In genomic region chr14:20499108-20499507, GRCh38 we compare ENCODE assay signal across 17 cellular contexts. TPM values are rescaled to one million over a fixed set of nuclear protein-coding genes. Genes with fewer than 3 reads are reported as not detected.
DNase-seq lines count a peak whose midpoint lies in the region; ATAC-seq, FAIRE-seq and TF ChIP-seq lines count a peak whose summit lies in the region.
"Had no signal": no experiment of that assay in that cellular context is flagged by ENCODE, and none has a peak within 500 bp of the region (broad histone marks: within the 10 kb centered on the region; RNA-seq: fewer than 3 reads in every experiment).

No MANE protein-coding gene starts in this region.

- no peaks in the 10 kb centered on the region for H3K9me3 ChIP-seq in K562 (replicated peaks; ENCODE audit: control insufficient read depth, insufficient read depth, low read depth, low read length)
- H3K9me3 ChIP-seq: Caco-2, SJCRH30 had no signal

- 0 out of 2 replicates have a peak overlapping the region, but pooled peaks have one; percentile 4 for H3K4me2 ChIP-seq in K562 (ENCODE audit: insufficient read depth, low read length)

- peaks cover 0 to 5% of the 10 kb centered on the region in 2 experiments; a peak in 2 of 5 replicates for H3K4me1 ChIP-seq in K562 (replicated peaks in 1 of 2; ENCODE audit: control insufficient read depth in 2 of 2, insufficient read depth in 2 of 2, low read length in 2 of 2)
- H3K4me1 ChIP-seq: parathyroid adenoma, SJCRH30 had no signal

- H4K20me1 ChIP-seq in K562 (replicated peaks; ENCODE audit: control insufficient read depth, insufficient read depth, low read length): no peaks in the 10 kb centered on the region

- no peak for TF ChIP-seq EP300 in K562 (IDR thresholded peaks at IDR 0.05; ENCODE audit: low read length)

- H3K4me3 Mint-ChIP-seq in activated CD4-positive, alpha-beta T cell treated with anti-CD3 and anti-CD28 coated beads for 36 hours: no peak overlapping the region
- H3K4me3 Mint-ChIP-seq in progenitor cell of endocrine pancreas (ENCODE audit: low read depth): no peak overlapping the region
- H3K4me3 Mint-ChIP-seq: brain; effector memory CD8-positive, alpha-beta T cell had no signal

- intact Hi-C loops in activated CD4-positive, alpha-beta T cell treated with anti-CD3 and anti-CD28 coated beads for 36 hours (cut with DNase I, micrococcal nuclease): no loop called here
- intact Hi-C loops in K562 (cut with micrococcal nuclease): no loop called here

- FAIRE-seq in K562 (lab: Jason Lieb, UNC) (no peak), GM19239 (lab: Jason Lieb, UNC) (no peak)

- in situ Hi-C loops in KBM-7 (cut with MboI; ENCODE audit: low pct_unique_long_range_greater_than_20kb, low sequenced_read_pairs): loop anchor here (25.0 kb wide), 1 partner anchor 88 kb away; the partner anchor contains the start of genes RNASE11 and RNASE12
- in situ Hi-C loops in K562 (cut with MboI): no loop called here

- H3K27me3 ChIP-seq in K562 (ENCODE audit: control insufficient read depth in 2 of 2, insufficient read depth in 2 of 2, low read length in 2 of 2): no peaks in the 10 kb centered on the region
- H3K27me3 ChIP-seq: SJCRH30 had no signal

- peak; percentile 53 for ATAC-seq in activated CD4-positive, alpha-beta T cell treated with anti-CD3 and anti-CD28 coated beads for 36 hours
- peak; percentile 34; the same call in 2 of the 3 replicates for ATAC-seq in K562
- ATAC-seq in GM21717 (IDR thresholded peaks at IDR 0.05; ENCODE audit: unreplicated experiment): no peak
- ATAC-seq: effector memory CD8-positive, alpha-beta T cell had no signal

- H3K9me1 ChIP-seq in K562 (ENCODE audit: control insufficient read depth, insufficient read depth, low read length): no peaks in the 10 kb centered on the region

- no peaks in the 10 kb centered on the region for H3K36me3 Mint-ChIP-seq in activated CD4-positive, alpha-beta T cell treated with anti-CD3 and anti-CD28 coated beads for 36 hours (ENCODE audit: low read depth)
- peaks cover 2% of the 10 kb centered on the region for H3K36me3 Mint-ChIP-seq in progenitor cell of endocrine pancreas (ENCODE audit: insufficient read depth)
- H3K36me3 Mint-ChIP-seq: brain had no signal

- H3K79me2 ChIP-seq in K562 (ENCODE audit: control insufficient read depth, insufficient read depth, low read length): no peaks in the 10 kb centered on the region
- H3K79me2 ChIP-seq: parathyroid adenoma had no signal

- H3K27me3 Mint-ChIP-seq in activated CD4-positive, alpha-beta T cell treated with anti-CD3 and anti-CD28 coated beads for 36 hours: no peaks in the 10 kb centered on the region
- H3K27me3 Mint-ChIP-seq in progenitor cell of endocrine pancreas: no peaks in the 10 kb centered on the region

- H3K9ac ChIP-seq in K562 (ENCODE audit: insufficient read depth in 1 of 2, low read depth in 2 of 2, low read length in 2 of 2): no peak overlapping the region
- H3K9ac ChIP-seq: parathyroid adenoma had no signal

- no peak for TF ChIP-seq POLR2A in K562 (conservative IDR thresholded peaks at IDR 0.05)

- TF ChIP-seq CTCF in K562 (IDR thresholded peaks at IDR 0.05 in 2 of 3, conservative IDR thresholded peaks at IDR 0.05 in 1 of 3; ENCODE audit: insufficient read depth in 2 of 3, low read depth in 1 of 3, low read length in 3 of 3): no peak
- TF ChIP-seq CTCF in progenitor cell of endocrine pancreas (IDR thresholded peaks at IDR 0.05; ENCODE audit: unreplicated experiment): no peak

- H3K4me3 ChIP-seq in K562: no peak overlapping the region
- H3K4me3 ChIP-seq: SJCRH30 had no signal

- H3K4me1 Mint-ChIP-seq in activated CD4-positive, alpha-beta T cell treated with anti-CD3 and anti-CD28 coated beads for 36 hours: peaks cover 30% of the 10 kb centered on the region
- peaks cover 11% of the 10 kb centered on the region for H3K4me1 Mint-ChIP-seq in progenitor cell of endocrine pancreas (ENCODE audit: low read depth)
- H3K4me1 Mint-ChIP-seq: brain had no signal

- no peaks in the 10 kb centered on the region for H3K9me3 Mint-ChIP-seq in activated CD4-positive, alpha-beta T cell treated with anti-CD3 and anti-CD28 coated beads for 36 hours (ENCODE audit: low read depth)
- H3K9me3 Mint-ChIP-seq in progenitor cell of endocrine pancreas (ENCODE audit: low read depth): peaks cover 3% of the 10 kb centered on the region
- H3K9me3 Mint-ChIP-seq: brain; effector memory CD8-positive, alpha-beta T cell had no signal

- H2AFZ ChIP-seq in K562 (ENCODE audit: low read depth, low read length): peak overlapping the region; percentile 71
- H2AFZ ChIP-seq: parathyroid adenoma had no signal

- CTCF ChIA-PET in activated CD4-positive, alpha-beta T cell treated with anti-CD3 and anti-CD28 coated beads for 36 hours (lab: Charles Lee): no interaction called here
- CTCF ChIA-PET in K562 (lab: Yijun Ruan, JAX; ENCODE audit: low intra/inter-chr PET ratio): no interaction called here

- H3K27ac ChIP-seq in K562 (ENCODE audit: extremely low read depth, low read depth, low read length): no peak overlapping the region
- H3K27ac ChIP-seq: parathyroid adenoma, SJCRH30 had no signal

- WGBS in K562 (ENCODE audit: insufficient coverage, low coverage, missing lambda C conversion rate): 27% methylated on average over 2 of the region's 4 CpGs

- H3K27ac Mint-ChIP-seq in activated CD4-positive, alpha-beta T cell treated with anti-CD3 and anti-CD28 coated beads for 36 hours: no peak overlapping the region
- H3K27ac Mint-ChIP-seq in progenitor cell of endocrine pancreas: peak overlapping the region; percentile 26
- H3K27ac Mint-ChIP-seq: brain had no signal

- no peak for TF ChIP-seq RAD21 in K562 (CRISPR knock-in tag; conservative IDR thresholded peaks at IDR 0.05 in 1 of 2, IDR thresholded peaks at IDR 0.05 in 1 of 2)

- POLR2A ChIA-PET in activated CD4-positive, alpha-beta T cell treated with anti-CD3 and anti-CD28 coated beads for 36 hours (lab: Charles Lee): interaction anchor here (0.6 kb wide), 1 partner anchor 14 kb away, joined by 6 read pairs; no protein-coding TSS in a partner anchor
- POLR2A ChIA-PET in K562 (lab: Yijun Ruan, JAX): interaction anchor here (0.7 kb wide), 1 partner anchor 30 kb away, joined by 5 read pairs; the partner anchor contains the start of gene PNP

- peak; percentile 22 for DNase-seq in activated CD4-positive, alpha-beta T cell treated with anti-CD3 and anti-CD28 coated beads for 36 hours
- no peak for DNase-seq in activated CD4-positive, alpha-beta T cell treated with anti-CD3 and anti-CD28 coated beads for 48 hours
- DNase-seq in KBM-7: peak; percentile 77
- DNase-seq in K562 (ENCODE audit: extremely low read depth in 1 of 4, low spot score in 3 of 4): no peak
- DNase-seq in progenitor cell of endocrine pancreas (ENCODE audit: low spot score, unreplicated experiment): no peak
- no peak for DNase-seq in NCI-H2081 treated with DMSO at 0.1 percent for 48 hours (lab: John Stamatoyannopoulos, UW)
- DNase-seq in GM19239 (ENCODE audit: insufficient read length, low spot score): no peak
- DNase-seq: ACHN; activated naive CD4-positive, alpha-beta T cell treated with Interleukin-2 at 50 U/mL for 16 hours; Caco-2; effector memory CD8-positive, alpha-beta T cell; foreskin fibroblast; NCI-H774; SJCRH30 had no signal

- no TSS peak for BruUV-seq in K562 (replicated peaks; lab: Mats Ljungman, UMichigan)

- no peaks in the 10 kb centered on the region for H3K36me3 ChIP-seq in K562 (ENCODE audit: control insufficient read depth, insufficient read depth, low read length)
- H3K36me3 ChIP-seq: SJCRH30 had no signal

RNA-seq across cellular contexts. Expression of gene RNASE10, which starts 6.2 kb away (rescaled TPM):
- total RNA-seq in activated CD4-positive, alpha-beta T cell treated with anti-CD3 and anti-CD28 coated beads for 36 hours: under 1 TPM; 0.16 to 0.56 TPM
- not detected in 2 replicates for total RNA-seq in K562 (2011; cell fraction: chromatin; rRNA removed; ENCODE audit: low replicate concordance)
- not detected in 2 replicates for total RNA-seq in K562 (2011; cell fraction: nucleolus; rRNA removed)
- not detected in 2 replicates for total RNA-seq in K562 (2011; cell fraction: nucleoplasm; rRNA removed)
- total RNA-seq in K562 (2014; rRNA removed): not detected in 2 replicates
- not detected in 2 replicates for total RNA-seq in K562 (2014; rRNA removed; fragmentation: Illumina TruSeq; extraction: Trizol)
- total RNA-seq in K562 (2015; rRNA removed; fragmentation: Illumina TruSeq; extraction: Trizol): 0.25 TPM in 1 of 2 replicates, not detected in the other
- total RNA-seq in K562 (2021): 1.9 and 2.3 TPM in 2 replicates
- polyA plus RNA-seq in K562 (2011; rRNA removed): not detected in 2 replicates
- not detected in 2 replicates for polyA plus RNA-seq in K562 (2011; cell fraction: cytosol; rRNA removed)
- not detected in 2 replicates for polyA plus RNA-seq in K562 (2011; cell fraction: nucleus; rRNA removed)
- polyA plus RNA-seq in K562 (2012): 0.17 and 0.28 TPM in 2 replicates
- not detected in 2 replicates for polyA plus RNA-seq in K562 (2014; fragmentation: Illumina TruSeq; extraction: Trizol)
- polyA plus RNA-seq in K562 (2014; fragmentation: Nextera tagmentation; extraction: Ambion mirVana): not detected
- polyA plus RNA-seq in K562 (2014; rRNA removed): not detected in 2 replicates
- polyA minus RNA-seq in K562 (2011; rRNA and poly(A)+ RNA removed): not detected in 2 replicates
- 0.76 TPM in 1 of 2 replicates, not detected in the other for polyA minus RNA-seq in K562 (2011; cell fraction: cytosol; rRNA and poly(A)+ RNA removed)
- not detected in 2 replicates for polyA minus RNA-seq in K562 (2011; cell fraction: nucleus; rRNA and poly(A)+ RNA removed)
- total RNA-seq in progenitor cell of endocrine pancreas: 1.3 and 1.5 TPM in 2 replicates
- total RNA-seq: Caco-2, SJCRH30 had no signal

RNA-seq across cellular contexts. Expression of gene PNP, which starts 29.9 kb away (rescaled TPM):
- 100 to 1,000 TPM; 160 to 164 TPM for total RNA-seq in activated CD4-positive, alpha-beta T cell treated with anti-CD3 and anti-CD28 coated beads for 36 hours
- 112 and 115 TPM in 2 replicates for total RNA-seq in K562 (2011; cell fraction: chromatin; rRNA removed; ENCODE audit: low replicate concordance)
- total RNA-seq in K562 (2011; cell fraction: nucleolus; rRNA removed): 90.6 and 93.6 TPM in 2 replicates
- 115 and 131 TPM in 2 replicates for total RNA-seq in K562 (2011; cell fraction: nucleoplasm; rRNA removed)
- total RNA-seq in K562 (2014; rRNA removed) (92.5 and 119 TPM in 2 replicates), K562 (2014; rRNA removed; fragmentation: Illumina TruSeq; extraction: Trizol) (163 and 170 TPM in 2 replicates), K562 (2015; rRNA removed; fragmentation: Illumina TruSeq; extraction: Trizol) (141 and 144 TPM in 2 replicates), K562 (2021) (119 and 130 TPM in 2 replicates), progenitor cell of endocrine pancreas (45.9 and 48.9 TPM in 2 replicates)
- polyA plus RNA-seq in K562 (2011; rRNA removed) (252 and 288 TPM in 2 replicates), K562 (2014; fragmentation: Illumina TruSeq; extraction: Trizol) (198 and 208 TPM in 2 replicates), K562 (2014; fragmentation: Nextera tagmentation; extraction: Ambion mirVana) (100 to 1,000 TPM in 1 of 2 experiments, 10 to 100 TPM in 1; 96.2 to 137 TPM), K562 (2014; rRNA removed) (134 and 143 TPM in 2 replicates)
- 200 and 236 TPM in 2 replicates for polyA plus RNA-seq in K562 (2011; cell fraction: cytosol; rRNA removed)
- 141 and 192 TPM in 2 replicates for polyA plus RNA-seq in K562 (2011; cell fraction: nucleus; rRNA removed)
- polyA plus RNA-seq in K562 (2012): 88.6 and 90.8 TPM in 2 replicates
- 135 and 159 TPM in 2 replicates for polyA minus RNA-seq in K562 (2011; rRNA and poly(A)+ RNA removed)
- 92.7 and 94.6 TPM in 2 replicates for polyA minus RNA-seq in K562 (2011; cell fraction: cytosol; rRNA and poly(A)+ RNA removed)
- 36.8 and 65.8 TPM in 2 replicates for polyA minus RNA-seq in K562 (2011; cell fraction: nucleus; rRNA and poly(A)+ RNA removed)

RNA-seq across cellular contexts. Expression of gene PIP4P1, which starts 37.9 kb away (rescaled TPM):
- 10 to 100 TPM; 24.2 to 24.7 TPM for total RNA-seq in activated CD4-positive, alpha-beta T cell treated with anti-CD3 and anti-CD28 coated beads for 36 hours
- 39.4 and 59.8 TPM in 2 replicates for total RNA-seq in K562 (2011; cell fraction: chromatin; rRNA removed; ENCODE audit: low replicate concordance)
- total RNA-seq in K562 (2011; cell fraction: nucleolus; rRNA removed): 44.1 and 49.7 TPM in 2 replicates
- total RNA-seq in K562 (2011; cell fraction: nucleoplasm; rRNA removed): 51.0 and 52.4 TPM in 2 replicates
- total RNA-seq in K562 (2014; rRNA removed) (10.3 and 10.9 TPM in 2 replicates), K562 (2014; rRNA removed; fragmentation: Illumina TruSeq; extraction: Trizol) (8.6 and 10.2 TPM in 2 replicates), K562 (2015; rRNA removed; fragmentation: Illumina TruSeq; extraction: Trizol) (10.7 and 11.7 TPM in 2 replicates), K562 (2021) (15.1 and 20.9 TPM in 2 replicates), progenitor cell of endocrine pancreas (41.1 and 45.6 TPM in 2 replicates)
- polyA plus RNA-seq in K562 (2011; rRNA removed) (17.7 and 30.2 TPM in 2 replicates), K562 (2014; fragmentation: Illumina TruSeq; extraction: Trizol) (14.9 and 16.6 TPM in 2 replicates), K562 (2014; fragmentation: Nextera tagmentation; extraction: Ambion mirVana) (1 to 10 TPM; 5.3 to 7.4 TPM), K562 (2014; rRNA removed) (16.0 and 18.9 TPM in 2 replicates)
- polyA plus RNA-seq in K562 (2011; cell fraction: cytosol; rRNA removed): 20.6 and 21.5 TPM in 2 replicates
- polyA plus RNA-seq in K562 (2011; cell fraction: nucleus; rRNA removed): 95.5 and 114 TPM in 2 replicates
- 14.4 and 21.9 TPM in 2 replicates for polyA plus RNA-seq in K562 (2012)
- 9.1 and 12.0 TPM in 2 replicates for polyA minus RNA-seq in K562 (2011; rRNA and poly(A)+ RNA removed)
- 4.4 and 6.0 TPM in 2 replicates for polyA minus RNA-seq in K562 (2011; cell fraction: cytosol; rRNA and poly(A)+ RNA removed)
- polyA minus RNA-seq in K562 (2011; cell fraction: nucleus; rRNA and poly(A)+ RNA removed): 15.5 and 27.3 TPM in 2 replicates

RNA-seq across cellular contexts. Expression of gene APEX1, which starts 44.1 kb away (rescaled TPM):
- total RNA-seq in activated CD4-positive, alpha-beta T cell treated with anti-CD3 and anti-CD28 coated beads for 36 hours: 100 to 1,000 TPM; 216 to 257 TPM
- 34.9 and 40.9 TPM in 2 replicates for total RNA-seq in K562 (2011; cell fraction: chromatin; rRNA removed; ENCODE audit: low replicate concordance)
- total RNA-seq in K562 (2011; cell fraction: nucleolus; rRNA removed): 31.0 and 33.6 TPM in 2 replicates
- 40.3 and 47.9 TPM in 2 replicates for total RNA-seq in K562 (2011; cell fraction: nucleoplasm; rRNA removed)
- 157 and 188 TPM in 2 replicates for total RNA-seq in K562 (2014; rRNA removed)
- total RNA-seq in K562 (2014; rRNA removed; fragmentation: Illumina TruSeq; extraction: Trizol): 49.5 and 50.2 TPM in 2 replicates
- total RNA-seq in K562 (2015; rRNA removed; fragmentation: Illumina TruSeq; extraction: Trizol): 54.8 and 63.8 TPM in 2 replicates
- total RNA-seq in K562 (2021): 142 and 143 TPM in 2 replicates
- polyA plus RNA-seq in K562 (2011; rRNA removed): 224 and 225 TPM in 2 replicates
- polyA plus RNA-seq in K562 (2011; cell fraction: cytosol; rRNA removed): 321 and 341 TPM in 2 replicates
- 175 and 219 TPM in 2 replicates for polyA plus RNA-seq in K562 (2011; cell fraction: nucleus; rRNA removed)
- 161 and 174 TPM in 2 replicates for polyA plus RNA-seq in K562 (2012)
- polyA plus RNA-seq in K562 (2014; fragmentation: Illumina TruSeq; extraction: Trizol): 212 and 274 TPM in 2 replicates
- polyA plus RNA-seq in K562 (2014; fragmentation: Nextera tagmentation; extraction: Ambion mirVana): 100 to 1,000 TPM; 158 to 234 TPM
- polyA plus RNA-seq in K562 (2014; rRNA removed): 218 and 222 TPM in 2 replicates
- polyA minus RNA-seq in K562 (2011; rRNA and poly(A)+ RNA removed): 141 and 166 TPM in 2 replicates
- 59.7 and 65.9 TPM in 2 replicates for polyA minus RNA-seq in K562 (2011; cell fraction: cytosol; rRNA and poly(A)+ RNA removed)
- 14.0 and 29.0 TPM in 2 replicates for polyA minus RNA-seq in K562 (2011; cell fraction: nucleus; rRNA and poly(A)+ RNA removed)
- 309 and 322 TPM in 2 replicates for total RNA-seq in progenitor cell of endocrine pancreas

RNA-seq across cellular contexts. Expression of gene OSGEP, which starts 44.5 kb away (rescaled TPM):
- 10 to 100 TPM; 46.2 to 47.5 TPM for total RNA-seq in activated CD4-positive, alpha-beta T cell treated with anti-CD3 and anti-CD28 coated beads for 36 hours
- total RNA-seq in K562 (2011; cell fraction: chromatin; rRNA removed; ENCODE audit: low replicate concordance): 124 and 166 TPM in 2 replicates
- 148 and 154 TPM in 2 replicates for total RNA-seq in K562 (2011; cell fraction: nucleolus; rRNA removed)
- total RNA-seq in K562 (2011; cell fraction: nucleoplasm; rRNA removed): 122 and 133 TPM in 2 replicates
- total RNA-seq in K562 (2014; rRNA removed) (47.8 and 48.9 TPM in 2 replicates), K562 (2014; rRNA removed; fragmentation: Illumina TruSeq; extraction: Trizol) (35.6 and 36.9 TPM in 2 replicates), K562 (2015; rRNA removed; fragmentation: Illumina TruSeq; extraction: Trizol) (42.3 and 44.1 TPM in 2 replicates), K562 (2021) (31.4 and 39.1 TPM in 2 replicates), progenitor cell of endocrine pancreas (89.0 and 94.4 TPM in 2 replicates)
- polyA plus RNA-seq in K562 (2011; rRNA removed) (49.3 and 65.2 TPM in 2 replicates), K562 (2014; fragmentation: Illumina TruSeq; extraction: Trizol) (31.4 and 36.4 TPM in 2 replicates), K562 (2014; fragmentation: Nextera tagmentation; extraction: Ambion mirVana) (10 to 100 TPM; 32.1 to 59.2 TPM), K562 (2014; rRNA removed) (51.1 and 61.1 TPM in 2 replicates)
- 108 and 117 TPM in 2 replicates for polyA plus RNA-seq in K562 (2011; cell fraction: cytosol; rRNA removed)
- polyA plus RNA-seq in K562 (2011; cell fraction: nucleus; rRNA removed): 143 and 149 TPM in 2 replicates
- polyA plus RNA-seq in K562 (2012): 37.0 and 40.1 TPM in 2 replicates
- polyA minus RNA-seq in K562 (2011; rRNA and poly(A)+ RNA removed): 73.0 and 76.7 TPM in 2 replicates
- polyA minus RNA-seq in K562 (2011; cell fraction: cytosol; rRNA and poly(A)+ RNA removed): 25.3 and 34.6 TPM in 2 replicates
- polyA minus RNA-seq in K562 (2011; cell fraction: nucleus; rRNA and poly(A)+ RNA removed): 63.1 and 78.1 TPM in 2 replicates

Comparison
In these comparisons a context has a peak if more than half of its experiments do, and no peak if none do; other contexts are left out.
1. DNase-seq: peak in activated CD4-positive, alpha-beta T cell treated with anti-CD3 and anti-CD28 coated beads for 36 hours (single experiment) and KBM-7 (single experiment); none in activated CD4-positive, alpha-beta T cell treated with anti-CD3 and anti-CD28 coated beads for 48 hours (single experiment), K562 (0 of 4), progenitor cell of endocrine pancreas (single experiment), NCI-H2081 treated with DMSO at 0.1 percent for 48 hours (single experiment) and GM19239 (single experiment).